13 cellular contexts compared by ENCODE assay signal in genomic region chr14:69088523-69089445, GRCh38.
DNase-seq lines count a peak whose midpoint lies in the region; ATAC-seq and TF ChIP-seq lines count a peak whose summit lies in the region.
"Had no signal": no experiment of that assay in that cellular context is flagged by ENCODE, and none has a peak within 500 bp of the region (broad histone marks: within the 10 kb centered on the region; RNA-seq: fewer than 3 reads in every experiment).

No MANE protein-coding gene starts in this region.

- no peak for ATAC-seq in HG03565 (IDR thresholded peaks at IDR 0.05; ENCODE audit: unreplicated experiment)
- ATAC-seq: T-cell had no signal

- no peaks in the 10 kb centered on the region for H3K9me3 ChIP-seq in stomach smooth muscle (ENCODE audit: control insufficient read depth in 2 of 2, low read length in 2 of 2)

- H3K4me3 ChIP-seq in brain microvascular endothelial cell (ENCODE audit: low read depth, low read length) (no peak overlapping the region), stomach smooth muscle (ENCODE audit: low read length in 2 of 2) (no peak overlapping the region)

- in situ Hi-C loops in brain microvascular endothelial cell (cut with HindIII; ENCODE audit: low pct_ligation_motif_present, low sequenced_read_pairs) = loop anchor here (25.0 kb wide), 1 partner anchor 201 kb away; no protein-coding TSS in a partner anchor

- no peak for TF ChIP-seq CTCF in brain microvascular endothelial cell (IDR thresholded peaks at IDR 0.05; ENCODE audit: low read depth, low read length, missing control alignments)

- H3K36me3 ChIP-seq in brain microvascular endothelial cell (replicated peaks) (peaks cover 14% of the 10 kb centered on the region), stomach smooth muscle (ENCODE audit: control insufficient read depth in 2 of 2, insufficient read depth in 2 of 2, low read length in 2 of 2) (peaks cover 17% of the 10 kb centered on the region in 2 donors)

- H3K4me1 ChIP-seq in stomach smooth muscle (ENCODE audit: control insufficient read depth, insufficient read depth, low read length) = peaks cover 17% of the 10 kb centered on the region

- peak overlapping the region in 1 of 2 donors; percentile 49 for H3K9ac ChIP-seq in stomach smooth muscle (ENCODE audit: low read length in 2 of 2)

- H3K27ac ChIP-seq in brain microvascular endothelial cell = peak overlapping the region; percentile 61
- peak overlapping the region; percentile 77 for H3K27ac ChIP-seq in stomach smooth muscle (ENCODE audit: low read length)

- peak; percentile 62 for DNase-seq in M059J (ENCODE audit: low read depth)
- DNase-seq in brain microvascular endothelial cell = peak; percentile 68
- peak; percentile 70 for DNase-seq in islet precursor cell
- DNase-seq in A172 (ENCODE audit: low spot score) = no peak
- no peak for DNase-seq in activated gamma-delta T cell treated with Interleukin-2 at 50 U/mL for 16 hours
- DNase-seq in NCI-H1092 (lab: John Stamatoyannopoulos, UW) = no peak
- DNase-seq: activated CD4-positive, alpha-beta T cell treated with anti-CD3 and anti-CD28 coated beads, Interleukin-2, amount 50 U/mL, for 48 hours; amygdala; NCI-H82; small intestine; T-cell had no signal

- H3K27me3 ChIP-seq in brain microvascular endothelial cell (replicated peaks) (no peaks in the 10 kb centered on the region), stomach smooth muscle (ENCODE audit: control insufficient read depth in 1 of 2, insufficient read depth in 2 of 2, low read length in 2 of 2) (no peaks in the 10 kb centered on the region)

Comparison
In these comparisons a context has a peak if more than half of its experiments do, and no peak if none do; other contexts are left out.
1. DNase-seq: peak in M059J (single experiment), brain microvascular endothelial cell (single experiment) and islet precursor cell (single experiment); none in A172 (single experiment), activated gamma-delta T cell treated with Interleukin-2 at 50 U/mL for 16 hours (single experiment) and NCI-H1092 (single experiment).